21 cellular contexts compared by ENCODE assay signal in the genomic region with DNA sequence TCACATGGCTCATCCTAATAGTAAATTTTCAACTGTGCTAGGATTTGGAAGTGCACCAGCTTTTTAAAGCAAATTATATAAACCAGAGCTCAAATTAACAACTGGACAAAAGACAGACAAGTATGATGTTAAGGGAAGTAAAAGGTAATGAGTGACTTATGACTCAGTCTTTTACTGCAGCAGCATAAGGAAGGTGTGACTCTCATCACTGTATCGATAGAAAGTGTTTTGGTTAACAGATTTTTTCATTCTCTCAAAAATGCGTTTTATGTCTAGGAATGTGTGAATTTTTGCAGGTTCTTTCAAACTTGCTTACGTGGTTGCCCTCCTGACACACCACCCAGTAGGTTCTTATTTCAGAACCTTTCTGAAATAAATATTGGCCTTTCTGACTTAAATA.
A peak's percentile ranks its signal among the peaks of the same experiment; 100 is the strongest.
DNase-seq lines count a peak whose midpoint lies in the region; ATAC-seq and TF ChIP-seq lines count a peak whose summit lies in the region.
"Had no signal": no experiment of that assay in that cellular context is flagged by ENCODE, and none has a peak within 500 bp of the region (broad histone marks: within the 10 kb centered on the region; RNA-seq: fewer than 3 reads in every experiment).

No MANE protein-coding gene starts in this region.

- H3K27me3 ChIP-seq in left ventricle myocardium inferior (ENCODE audit: low read depth), result no peaks in the 10 kb centered on the region
- H3K27me3 ChIP-seq: neutrophil had no signal

- peaks cover 24% of the 10 kb centered on the region for H3K4me1 ChIP-seq in left ventricle myocardium inferior

- H3K4me3 ChIP-seq in left ventricle myocardium inferior (no peak overlapping the region), epithelial cell of proximal tubule (ENCODE audit: low read depth, low read length) (peak overlapping the region; percentile 20)
- H3K4me3 ChIP-seq: GM23248 had no signal

- H3K27me3 Mint-ChIP-seq in activated CD4-positive, alpha-beta T cell treated with anti-CD3 and anti-CD28 coated beads, Interleukin-2, amount 10 ng/mL, durations not matched to agents 24 days and 14 days, result no peaks in the 10 kb centered on the region
- H3K27me3 Mint-ChIP-seq: activated naive CD8-positive, alpha-beta T cell; dendritic cell treated with granulocyte-macrophage colony-stimulating factor and Interleukin-4, amounts not matched to agents 40 ng/mL and 50 ng/mL, for 4 days had no signal

- DNase-seq in left ventricle myocardium inferior (no peak), left ventricle myocardium superior (no peak), HPDE6-E6E7 (ENCODE audit: extremely low spot score) (peak; percentile 55), epithelial cell of proximal tubule (ENCODE audit: low read depth) (peak; percentile 31), NOMO-1 treated with DMSO at 0.1 percent for 48 hours (lab: John Stamatoyannopoulos, UW; ENCODE audit: unreplicated experiment) (no peak), cortex of kidney (lab: John Stamatoyannopoulos, UW) (no peak)
- DNase-seq in stimulated activated effector memory CD8-positive, alpha-beta T cell treated with anti-CD3 and anti-CD28 coated beads, Interleukin-12 subunit alpha, Interleukin-12 subunit beta, amount 100 ng/mL, for 72 hours (ENCODE audit: low spot score in 2 of 2), result no peak
- no peak for DNase-seq in activated CD4-positive, alpha-beta T cell treated with anti-CD3 and anti-CD28 coated beads, Interleukin-2, amount 10 ng/mL, durations not matched to agents 24 days and 14 days
- DNase-seq: activated T-cell treated with anti-CD3 and anti-CD28 coated beads, Interleukin-2, amount 50 U/mL, for 72 hours; DND-41; GM23248; NK-92 treated with Interleukin-12 subunit alpha and Interleukin-12 subunit beta, amount 100 ng/mL, for 24 hours; stimulated activated CD4-positive, alpha-beta T cell treated with anti-CD3 and anti-CD28 coated beads, Interleukin-15, amount 100 ng/mL, for 24 hours; stimulated activated naive CD4-positive, alpha-beta T cell treated with Interleukin-2 at 50 U/mL for 16 hours; T-helper 1 cell had no signal

- no peaks in the 10 kb centered on the region for H3K36me3 Mint-ChIP-seq in stimulated activated effector memory CD8-positive, alpha-beta T cell treated with anti-CD3 and anti-CD28 coated beads, Interleukin-12 subunit alpha, Interleukin-12 subunit beta, amount 100 ng/mL, for 72 hours
- peaks cover 2% of the 10 kb centered on the region for H3K36me3 Mint-ChIP-seq in activated CD4-positive, alpha-beta T cell treated with anti-CD3 and anti-CD28 coated beads, Interleukin-2, amount 10 ng/mL, durations not matched to agents 24 days and 14 days (ENCODE audit: low read depth)

- H3K4me1 Mint-ChIP-seq in stimulated activated effector memory CD8-positive, alpha-beta T cell treated with anti-CD3 and anti-CD28 coated beads, Interleukin-12 subunit alpha, Interleukin-12 subunit beta, amount 100 ng/mL, for 72 hours, result peaks cover 7% of the 10 kb centered on the region
- H3K4me1 Mint-ChIP-seq in activated CD4-positive, alpha-beta T cell treated with anti-CD3 and anti-CD28 coated beads, Interleukin-2, amount 10 ng/mL, durations not matched to agents 24 days and 14 days, result peaks cover 3% of the 10 kb centered on the region
- H3K4me1 Mint-ChIP-seq: CD14-positive monocyte had no signal

- no peak for ATAC-seq in left ventricle myocardium superior
- ATAC-seq in stimulated activated effector memory CD8-positive, alpha-beta T cell treated with anti-CD3 and anti-CD28 coated beads, Interleukin-12 subunit alpha, Interleukin-12 subunit beta, amount 100 ng/mL, for 72 hours, result peak; percentile 66
- ATAC-seq: activated T-cell treated with anti-CD3 and anti-CD28 coated beads, Interleukin-2, amount 50 U/mL, for 72 hours; esophagus mucosa had no signal

- intact Hi-C loops in left ventricle myocardium inferior (cut with micrococcal nuclease), result no loop called here
- intact Hi-C loops in left ventricle myocardium superior (cut with micrococcal nuclease), result no loop called here
- intact Hi-C loops in activated CD4-positive, alpha-beta T cell treated with anti-CD3 and anti-CD28 coated beads, Interleukin-2, amount 10 ng/mL, durations not matched to agents 24 days and 14 days (cut with micrococcal nuclease), result no loop called here

- H3K4me3 Mint-ChIP-seq in stimulated activated effector memory CD8-positive, alpha-beta T cell treated with anti-CD3 and anti-CD28 coated beads, Interleukin-12 subunit alpha, Interleukin-12 subunit beta, amount 100 ng/mL, for 72 hours, result no peak overlapping the region
- no peak overlapping the region for H3K4me3 Mint-ChIP-seq in activated CD4-positive, alpha-beta T cell treated with anti-CD3 and anti-CD28 coated beads, Interleukin-2, amount 10 ng/mL, durations not matched to agents 24 days and 14 days
- H3K4me3 Mint-ChIP-seq: activated naive CD8-positive, alpha-beta T cell; activated T-cell treated with anti-CD3 and anti-CD28 coated beads, Interleukin-2, amount 50 U/mL, for 72 hours; CD14-positive monocyte; dendritic cell treated with granulocyte-macrophage colony-stimulating factor and Interleukin-4, amounts not matched to agents 40 ng/mL and 50 ng/mL, for 4 days had no signal

- TF ChIP-seq CTCF in left ventricle myocardium inferior (IDR thresholded peaks at IDR 0.05; ENCODE audit: borderline replicate concordance), result no peak
- TF ChIP-seq CTCF in epithelial cell of proximal tubule (conservative IDR thresholded peaks at IDR 0.05; ENCODE audit: low read depth, low read length), result no peak

- peak overlapping the region; percentile 45 for H3K27ac ChIP-seq in left ventricle myocardium inferior (replicated peaks)
- H3K27ac ChIP-seq: GM23248, neutrophil, VCaP had no signal

- H3K9me3 ChIP-seq in left ventricle myocardium inferior (replicated peaks), result no peaks in the 10 kb centered on the region
- H3K9me3 ChIP-seq: neutrophil had no signal

- no peaks in the 10 kb centered on the region for H3K36me3 ChIP-seq in left ventricle myocardium inferior
- H3K36me3 ChIP-seq: neutrophil had no signal

- no peaks in the 10 kb centered on the region for H3K9me3 Mint-ChIP-seq in stimulated activated effector memory CD8-positive, alpha-beta T cell treated with anti-CD3 and anti-CD28 coated beads, Interleukin-12 subunit alpha, Interleukin-12 subunit beta, amount 100 ng/mL, for 72 hours
- no peaks in the 10 kb centered on the region for H3K9me3 Mint-ChIP-seq in activated CD4-positive, alpha-beta T cell treated with anti-CD3 and anti-CD28 coated beads, Interleukin-2, amount 10 ng/mL, durations not matched to agents 24 days and 14 days
- H3K9me3 Mint-ChIP-seq: activated T-cell treated with anti-CD3 and anti-CD28 coated beads, Interleukin-2, amount 50 U/mL, for 72 hours; CD14-positive monocyte; dendritic cell treated with granulocyte-macrophage colony-stimulating factor and Interleukin-4, amounts not matched to agents 40 ng/mL and 50 ng/mL, for 4 days had no signal

- no peak overlapping the region for H3K27ac Mint-ChIP-seq in stimulated activated effector memory CD8-positive, alpha-beta T cell treated with anti-CD3 and anti-CD28 coated beads, Interleukin-12 subunit alpha, Interleukin-12 subunit beta, amount 100 ng/mL, for 72 hours
- no peak overlapping the region for H3K27ac Mint-ChIP-seq in activated CD4-positive, alpha-beta T cell treated with anti-CD3 and anti-CD28 coated beads, Interleukin-2, amount 10 ng/mL, durations not matched to agents 24 days and 14 days
- H3K27ac Mint-ChIP-seq: activated naive CD8-positive, alpha-beta T cell; activated T-cell treated with anti-CD3 and anti-CD28 coated beads, Interleukin-2, amount 50 U/mL, for 72 hours; CD14-positive monocyte; dendritic cell treated with granulocyte-macrophage colony-stimulating factor and Interleukin-4, amounts not matched to agents 40 ng/mL and 50 ng/mL, for 4 days had no signal

Comparison
In these comparisons a context has a peak if more than half of its experiments do, and no peak if none do; other contexts are left out.
1. DNase-seq: peak in HPDE6-E6E7 (single experiment) and epithelial cell of proximal tubule (single experiment); none in left ventricle myocardium inferior (single experiment), left ventricle myocardium superior (single experiment), stimulated activated effector memory CD8-positive, alpha-beta T cell treated with anti-CD3 and anti-CD28 coated beads, Interleukin-12 subunit alpha, Interleukin-12 subunit beta, amount 100 ng/mL, for 72 hours (0 of 2), activated CD4-positive, alpha-beta T cell treated with anti-CD3 and anti-CD28 coated beads, Interleukin-2, amount 10 ng/mL, durations not matched to agents 24 days and 14 days (single experiment), NOMO-1 treated with DMSO at 0.1 percent for 48 hours (single experiment) and cortex of kidney (single experiment).